Comparison of ENCODE assay signal across 20 cellular contexts in genomic region chr1:194846488-194846887, GRCh38.
DNase-seq lines count a peak whose midpoint lies in the region; ATAC-seq and TF ChIP-seq lines count a peak whose summit lies in the region.
"Had no signal": no experiment of that assay in that cellular context is flagged by ENCODE, and none has a peak within 500 bp of the region (broad histone marks: within the 10 kb centered on the region; RNA-seq: fewer than 3 reads in every experiment).

No MANE protein-coding gene starts in this region.

- DNase-seq in cortex of kidney (lab: John Stamatoyannopoulos, UW) (no peak), GM13977 (ENCODE audit: low spot score) (no peak), NCI-H1694 (lab: John Stamatoyannopoulos, UW) (no peak), NCI-H1694 treated with DMSO at 0.1 percent for 48 hours (lab: John Stamatoyannopoulos, UW) (no peak)
- DNase-seq: activated CD4-positive, alpha-beta memory T cell treated with anti-CD3 and anti-CD28 coated beads for 36 hours; aorta; colonic mucosa; DND-41; left cardiac atrium; NCI-H1930; NCI-H82; pancreas; SHP77; substantia nigra; T1000 had no signal

- no peak for TF ChIP-seq CTCF in GM13977 (IDR thresholded peaks at IDR 0.05; ENCODE audit: extremely low read depth, insufficient read depth, missing control alignments)

- peak; percentile 90 for ATAC-seq in GM18498 (IDR thresholded peaks at IDR 0.05; ENCODE audit: unreplicated experiment)
- ATAC-seq in GM19452 (IDR thresholded peaks at IDR 0.05; ENCODE audit: unreplicated experiment) = peak; percentile 92
- peak; percentile 82 for ATAC-seq in HG02798 (IDR thresholded peaks at IDR 0.05; ENCODE audit: poor library complexity, unreplicated experiment)
- peak; percentile 85 for ATAC-seq in HG03432 (IDR thresholded peaks at IDR 0.05; ENCODE audit: unreplicated experiment)
- ATAC-seq: activated T-helper 17 cell treated with anti-CD3 and anti-CD28 coated beads, Interleukin-2, amount 50 U/mL, for 72 hours; left cardiac atrium; pancreas had no signal

- in situ Hi-C loops in GM13977 (cut with MboI; ENCODE audit: low pct_unique_long_range_greater_than_20kb, low sequenced_read_pairs, unreplicated experiment) = no loop called here
